In genomic region chrX:130109429-130110378, GRCh38 we compare ENCODE assay signal across 8 cellular contexts. TPM values are rescaled to one million over a fixed set of nuclear protein-coding genes. Genes with fewer than 3 reads are reported as not detected.
DNase-seq lines count a peak whose midpoint lies in the region; ATAC-seq and TF ChIP-seq lines count a peak whose summit lies in the region.

No MANE protein-coding gene starts in this region.

- H3K27me3 Mint-ChIP-seq in central memory CD8-positive, alpha-beta T cell: no peaks in the 10 kb centered on the region

- DNase-seq in NCI-H1105 treated with DMSO at 0.1 percent for 48 hours (lab: John Stamatoyannopoulos, UW) (peak; percentile 18), HuH-7 (ENCODE audit: low spot score) (no peak)
- no peak for DNase-seq in central memory CD8-positive, alpha-beta T cell (ENCODE audit: low spot score in 2 of 2)
- no peak for DNase-seq in effector CD4-positive, alpha-beta T cell

- peak; percentile 2 for TF ChIP-seq POLR2A in GM19099 (IDR thresholded peaks at IDR 0.05; ENCODE audit: extremely low read depth, insufficient read length, low read depth)

- peak overlapping the region; percentile 71 for H3K27ac Mint-ChIP-seq in central memory CD8-positive, alpha-beta T cell (ENCODE audit: low read depth)

- peak overlapping the region; percentile 83 for H3K27ac ChIP-seq in 22Rv1

- no peaks in the 10 kb centered on the region for H3K9me3 Mint-ChIP-seq in central memory CD8-positive, alpha-beta T cell

- H3K4me3 ChIP-seq in mononuclear cell (ENCODE audit: low read length): peak overlapping the region; percentile 61

- H3K4me1 Mint-ChIP-seq in central memory CD8-positive, alpha-beta T cell: peaks cover 21% of the 10 kb centered on the region

- H3K9me3 ChIP-seq in mononuclear cell (ENCODE audit: low read depth, low read length): no peaks in the 10 kb centered on the region

- peaks cover 9% of the 10 kb centered on the region for H3K36me3 Mint-ChIP-seq in central memory CD8-positive, alpha-beta T cell (ENCODE audit: insufficient read depth)

- peak; percentile 8 for ATAC-seq in central memory CD8-positive, alpha-beta T cell (replicated peaks; ENCODE audit: extremely low read depth, poor library complexity, severe bottlenecking)
- no peak for ATAC-seq in GM19463 (IDR thresholded peaks at IDR 0.05; ENCODE audit: unreplicated experiment)

- peaks cover 53% of the 10 kb centered on the region for H3K4me1 ChIP-seq in mononuclear cell (ENCODE audit: insufficient read depth, low read length)

- peak overlapping the region; percentile 89 for H3K4me3 Mint-ChIP-seq in central memory CD8-positive, alpha-beta T cell

- no peaks in the 10 kb centered on the region for H3K27me3 ChIP-seq in mononuclear cell (ENCODE audit: insufficient read depth, low read length)

- TF ChIP-seq CTCF in 22Rv1 (IDR thresholded peaks at IDR 0.05): no peak

RNA-seq across cellular contexts. Expression of gene ELF4, which starts 0.6 kb away (rescaled TPM):
- 52.1 TPM for total RNA-seq in mononuclear cell

RNA-seq across cellular contexts. Expression of gene AIFM1, which starts 55.9 kb away (rescaled TPM):
- 5.0 TPM for total RNA-seq in mononuclear cell
